In the genomic region with DNA sequence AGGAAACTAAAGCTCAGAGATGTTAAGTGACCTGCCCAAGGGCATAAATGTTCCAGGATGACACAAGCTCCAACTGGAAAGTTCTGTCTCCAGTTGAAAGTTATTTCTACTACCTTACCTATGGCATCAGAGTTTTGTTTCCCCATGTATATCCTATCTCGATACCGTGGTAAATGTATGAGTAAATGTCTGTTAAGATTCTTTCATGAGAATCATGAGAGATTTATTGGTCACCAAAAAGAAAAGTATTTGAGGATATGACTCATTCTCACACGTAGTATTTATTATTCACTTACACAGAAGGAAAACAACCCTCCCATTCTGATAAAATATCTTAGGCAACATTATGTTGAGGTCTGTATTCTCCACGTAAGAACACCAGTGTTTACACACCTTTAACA, we compare ENCODE assay signal across 12 cellular contexts. TPM values are rescaled to one million over a fixed set of nuclear protein-coding genes. Genes with fewer than 3 reads are reported as not detected.
DNase-seq lines count a peak whose midpoint lies in the region; ATAC-seq, FAIRE-seq and TF ChIP-seq lines count a peak whose summit lies in the region.
"Had no signal": no experiment of that assay in that cellular context is flagged by ENCODE, and none has a peak within 500 bp of the region (broad histone marks: within the 10 kb centered on the region; RNA-seq: fewer than 3 reads in every experiment).

No MANE protein-coding gene starts in this region.

- H3K23ac ChIP-seq in trophoblast cell (ENCODE audit: low read length) = no peak overlapping the region

- no peak overlapping the region for H2BK12ac ChIP-seq in trophoblast cell (ENCODE audit: low read length)

- DNase-seq in Calu3 (no peak), LoVo (ENCODE audit: low spot score) (peak; percentile 61), endothelial cell of umbilical vein (ENCODE audit: low read depth, low spot score) (peak; percentile 92), trophoblast cell (peak; percentile 91 to 97), D341Med (ENCODE audit: low spot score) (no peak), upper lobe of left lung (no peak), NCI-H526 treated with DMSO at 0.1 percent for 48 hours (lab: John Stamatoyannopoulos, UW) (no peak)
- DNase-seq in activated CD4-positive, alpha-beta T cell treated with anti-CD3 and anti-CD28 coated beads for 1 hour = no peak
- DNase-seq: activated CD8-positive, alpha-beta memory T cell treated with anti-CD3 and anti-CD28 coated beads, Interleukin-2, amount 50 U/mL, for 4 hours; kidney; stimulated activated CD8-positive, alpha-beta memory T cell treated with anti-CD3 and anti-CD28 coated beads, Interleukin-4, amount 100 ng/mL, for 48 hours had no signal

- no peak overlapping the region for H3K18ac ChIP-seq in trophoblast cell (ENCODE audit: low read length)

- no peaks in the 10 kb centered on the region for H3K9me1 ChIP-seq in endothelial cell of umbilical vein (replicated peaks; ENCODE audit: control insufficient read depth, extremely low read depth, insufficient read depth, low read length)

- no peak for FAIRE-seq in endothelial cell of umbilical vein (lab: Jason Lieb, UNC)
- FAIRE-seq: kidney had no signal

- no peak for TF ChIP-seq CTCF in Calu3 (IDR thresholded peaks at IDR 0.05; ENCODE audit: unreplicated experiment)
- TF ChIP-seq CTCF in endothelial cell of umbilical vein (IDR thresholded peaks at IDR 0.05; ENCODE audit: extremely low read depth in 1 of 2, insufficient read depth in 1 of 2, low read depth in 1 of 2, low read length in 2 of 2) = no peak
- no peak for TF ChIP-seq CTCF in upper lobe of left lung (IDR thresholded peaks at IDR 0.05)

- CTCF ChIA-PET in Calu3 (lab: Charles Lee) (interaction anchor here (0.6 to 2.0 kb wide), 2 partner anchors 10 to 86 kb away, joined by 3 to 5 read pairs; no protein-coding TSS in a partner anchor), endothelial cell of umbilical vein (lab: Charles Lee) (interaction anchor here (2.1 kb wide), 1 partner anchor 269 kb away, joined by 8 read pairs; no protein-coding TSS in a partner anchor)

- H3K36me3 ChIP-seq in endothelial cell of umbilical vein (ENCODE audit: control insufficient read depth in 2 of 2, extremely low read depth in 1 of 2, insufficient read depth in 2 of 2, low read length in 2 of 2) = no peaks in the 10 kb centered on the region
- H3K36me3 ChIP-seq in trophoblast cell (ENCODE audit: control insufficient read depth in 1 of 2, insufficient read depth in 2 of 2, low read length in 2 of 2) = no peaks in the 10 kb centered on the region
- H3K36me3 ChIP-seq in upper lobe of left lung = no peaks in the 10 kb centered on the region

- TF ChIP-seq POLR2A in endothelial cell of umbilical vein (IDR thresholded peaks at IDR 0.05; ENCODE audit: low read depth, low read length) (no peak), upper lobe of left lung (IDR thresholded peaks at IDR 0.05) (no peak)

- peaks cover 8% of the 10 kb centered on the region for H3K36me3 Mint-ChIP-seq in Calu3 (ENCODE audit: insufficient read depth, unreplicated experiment)

- dilution Hi-C loops in endothelial cell of umbilical vein (cut with MboI; ENCODE audit: extremely low pct_ligation_motif_present, low sequenced_read_pairs) = no loop called here

- H3K9me3 ChIP-seq in endothelial cell of umbilical vein (replicated peaks; ENCODE audit: control insufficient read depth, insufficient read depth, low read length) (no peaks in the 10 kb centered on the region), trophoblast cell (ENCODE audit: insufficient read depth, low read depth, low read length) (no peaks in the 10 kb centered on the region), upper lobe of left lung (no peaks in the 10 kb centered on the region)

- no peak overlapping the region for H3K4ac ChIP-seq in trophoblast cell (ENCODE audit: low read depth, low read length)

- no peak overlapping the region for H2AK5ac ChIP-seq in trophoblast cell (ENCODE audit: low read length)

- H3K27ac Mint-ChIP-seq in Calu3 (ENCODE audit: unreplicated experiment) = peak overlapping the region; percentile 98
- H3K27ac Mint-ChIP-seq: dendritic cell treated with granulocyte-macrophage colony-stimulating factor and Interleukin-4, amounts not matched to agents 40 ng/mL and 50 ng/mL, for 4 days had no signal

- H2BK5ac ChIP-seq in trophoblast cell (ENCODE audit: low read depth, low read length, poor library complexity) = no peak overlapping the region

- no CpG with 5 or more reads among the region's 4 CpGs for WGBS in trophoblast cell (ENCODE audit: extremely low coverage, insufficient coverage, insufficient read length)
- 54 to 56% methylated on average over 4 of the region's 4 CpGs for WGBS in upper lobe of left lung, 2 donors

- TF ChIP-seq EP300 in upper lobe of left lung (IDR thresholded peaks at IDR 0.05) = no peak

- peaks cover 24% of the 10 kb centered on the region for H3K4me1 ChIP-seq in endothelial cell of umbilical vein (ENCODE audit: control insufficient read depth, extremely low read depth, insufficient read depth, low read length)
- peaks cover 0 to 4% of the 10 kb centered on the region in 2 experiments for H3K4me1 ChIP-seq in trophoblast cell (ENCODE audit: control insufficient read depth in 1 of 2, insufficient read depth in 2 of 2, low read length in 2 of 2)
- H3K4me1 ChIP-seq in upper lobe of left lung = peaks cover 0 to 7% (median 0%) of the 10 kb centered on the region in 4 donors

- no peak overlapping the region for H4K91ac ChIP-seq in trophoblast cell (ENCODE audit: low read depth, low read length)

- H2AFZ ChIP-seq in endothelial cell of umbilical vein (ENCODE audit: low read depth, low read length) (peak overlapping the region; percentile 34), trophoblast cell (ENCODE audit: insufficient read depth, low read length, poor library complexity) (no peak overlapping the region)

- peak overlapping the region; percentile 4 for H3K4me3 Mint-ChIP-seq in Calu3 (ENCODE audit: low read depth, unreplicated experiment)
- H3K4me3 Mint-ChIP-seq: dendritic cell treated with granulocyte-macrophage colony-stimulating factor and Interleukin-4, amounts not matched to agents 40 ng/mL and 50 ng/mL, for 4 days had no signal

- no peaks in the 10 kb centered on the region for H3K79me1 ChIP-seq in trophoblast cell (ENCODE audit: low read length)

- no peak overlapping the region for H4K8ac ChIP-seq in trophoblast cell (ENCODE audit: low read depth, low read length)

- peak overlapping the region; percentile 84 for H3K27ac ChIP-seq in endothelial cell of umbilical vein (ENCODE audit: insufficient read depth, low read depth, low read length)
- H3K27ac ChIP-seq in trophoblast cell (ENCODE audit: low read depth, low read length) = no peak overlapping the region
- H3K27ac ChIP-seq in upper lobe of left lung = peak overlapping the region in 1 of 4 donors; percentile 33

- H3K14ac ChIP-seq in trophoblast cell (ENCODE audit: low read length) = no peak overlapping the region

- intact Hi-C loops in Calu3 (cut with micrococcal nuclease; ENCODE audit: unreplicated experiment) = no loop called here
- intact Hi-C loops in endothelial cell of umbilical vein (cut with micrococcal nuclease) = loop anchor here (2.0 kb wide), 1 partner anchor 61 kb away; no protein-coding TSS in a partner anchor

- no peaks in the 10 kb centered on the region for H3K27me3 ChIP-seq in endothelial cell of umbilical vein (ENCODE audit: control insufficient read depth in 2 of 2, insufficient read depth in 2 of 2, low read length in 2 of 2)
- no peaks in the 10 kb centered on the region for H3K27me3 ChIP-seq in trophoblast cell (ENCODE audit: insufficient read depth, low read length)
- no peaks in the 10 kb centered on the region for H3K27me3 ChIP-seq in upper lobe of left lung

- BruUV-seq in Calu3 (replicated peaks; lab: Mats Ljungman, UMichigan) (no TSS peak), endothelial cell of umbilical vein (replicated peaks; lab: Mats Ljungman, UMichigan) (no TSS peak)

- H3K4me1 Mint-ChIP-seq in Calu3 (ENCODE audit: low read depth, unreplicated experiment) = peaks cover 33% of the 10 kb centered on the region

- no peak for ATAC-seq in upper lobe of left lung (ENCODE audit: low FRiP score in 2 of 2)

- H3K4me3 ChIP-seq in endothelial cell of umbilical vein (replicated peaks in 1 of 3; ENCODE audit: insufficient read depth in 1 of 3, low read depth in 1 of 3, low read length in 3 of 3) (no peak overlapping the region), trophoblast cell (ENCODE audit: low read depth, low read length) (no peak overlapping the region), upper lobe of left lung (no peak overlapping the region)

- H3K9ac ChIP-seq in endothelial cell of umbilical vein (replicated peaks; ENCODE audit: extremely low read depth, insufficient read depth, low read length) (peak overlapping the region; percentile 30), trophoblast cell (ENCODE audit: low read length) (no peak overlapping the region)

- H3K4me2 ChIP-seq in endothelial cell of umbilical vein (ENCODE audit: insufficient read depth, low read length) (peak overlapping the region; percentile 73), trophoblast cell (ENCODE audit: low read length) (no peak overlapping the region)

- H4K20me1 ChIP-seq in endothelial cell of umbilical vein (replicated peaks; ENCODE audit: control insufficient read depth, extremely low read depth, insufficient read depth, low read length) = no peaks in the 10 kb centered on the region

- no peak overlapping the region for H2BK120ac ChIP-seq in trophoblast cell (ENCODE audit: insufficient read depth, low read length, poor library complexity)

- POLR2A ChIA-PET in endothelial cell of umbilical vein (lab: Charles Lee) = interaction anchor here (1.2 kb wide), 1 partner anchor 90 kb away, joined by 3 read pairs; a partner anchor contains a TSS

- no peak overlapping the region for H4K12ac ChIP-seq in trophoblast cell (ENCODE audit: low read depth, low read length)

- H3K79me2 ChIP-seq in endothelial cell of umbilical vein (ENCODE audit: control insufficient read depth, insufficient read depth, low read length) = no peaks in the 10 kb centered on the region
- H3K79me2 ChIP-seq in trophoblast cell (ENCODE audit: control insufficient read depth, insufficient read depth, low read length, poor library complexity) = no peaks in the 10 kb centered on the region

- H3K9me3 Mint-ChIP-seq in Calu3 (ENCODE audit: low read depth, unreplicated experiment) = peaks cover 3% of the 10 kb centered on the region
- H3K9me3 Mint-ChIP-seq: dendritic cell treated with granulocyte-macrophage colony-stimulating factor and Interleukin-4, amounts not matched to agents 40 ng/mL and 50 ng/mL, for 4 days had no signal

- no peaks in the 10 kb centered on the region for H3K27me3 Mint-ChIP-seq in Calu3 (ENCODE audit: unreplicated experiment)

RNA-seq across cellular contexts. Expression of a gene that starts 11.1 kb away (rescaled TPM):
- total RNA-seq in Calu3 (2022) (not detected in 2 replicates), endothelial cell of umbilical vein (not detected in 2 replicates), upper lobe of left lung (1 to 10 TPM in 1 of 6 donors, under 1 TPM in 2, not detected in 3; 0.15 to 3.1 (median 0.79) TPM)
- polyA plus RNA-seq in endothelial cell of umbilical vein = not detected in 2 replicates
- not detected in 2 replicates for polyA plus RNA-seq in endothelial cell of umbilical vein (2011; cell fraction: cytosol; rRNA removed)
- polyA plus RNA-seq in endothelial cell of umbilical vein (2011; cell fraction: nucleus; rRNA removed) = 0.05 TPM in 1 of 2 replicates, not detected in the other
- polyA plus RNA-seq in endothelial cell of umbilical vein (2012) = not detected in 2 replicates
- polyA minus RNA-seq in endothelial cell of umbilical vein = not detected in 2 replicates
- polyA minus RNA-seq in endothelial cell of umbilical vein (2011; cell fraction: cytosol; rRNA and poly(A)+ RNA removed) = 0.61 TPM
- not detected in 2 replicates for polyA minus RNA-seq in endothelial cell of umbilical vein (2011; cell fraction: nucleus; rRNA and poly(A)+ RNA removed)
- polyA plus RNA-seq in trophoblast cell (2013) = not detected in 2 replicates

Comparison
In these comparisons a context has a peak if more than half of its experiments do, and no peak if none do; other contexts are left out.
1. DNase-seq: peak in LoVo (single experiment), endothelial cell of umbilical vein (single experiment) and trophoblast cell (2 of 2); none in Calu3 (single experiment), D341Med (single experiment), upper lobe of left lung (0 of 2), NCI-H526 treated with DMSO at 0.1 percent for 48 hours (single experiment) and activated CD4-positive, alpha-beta T cell treated with anti-CD3 and anti-CD28 coated beads for 1 hour (single experiment).